In genomic region chr11:126545057-126545555, GRCh38 we compare ENCODE assay signal across 1 cellular context.
TF ChIP-seq lines count a peak whose summit lies in the region.

No MANE protein-coding gene starts in this region.

TF ChIP-seq in GM23338, 12 proteins besides CTCF, POLR2A, EP300 and RAD21 (continued from another document):
- TF ChIP-seq ZNF462 (CRISPR knock-in tag; IDR thresholded peaks at IDR 0.05) (no peak), STAT1 (IDR thresholded peaks at IDR 0.05; ENCODE audit: unreplicated experiment) (no peak), ZNF331 (CRISPR knock-in tag; IDR thresholded peaks at IDR 0.05; ENCODE audit: low read depth) (no peak), EZH2 (IDR thresholded peaks at IDR 0.05; ENCODE audit: low read depth, unreplicated experiment) (no peak), ZNF114 (CRISPR knock-in tag; IDR thresholded peaks at IDR 0.05) (no peak), CREB1 (CRISPR knock-in tag; IDR thresholded peaks at IDR 0.05; ENCODE audit: low read depth) (no peak), EZH2phosphoT487 (IDR thresholded peaks at IDR 0.05; ENCODE audit: unreplicated experiment) (no peak)
